8 cellular contexts compared by ENCODE assay signal in the genomic region with DNA sequence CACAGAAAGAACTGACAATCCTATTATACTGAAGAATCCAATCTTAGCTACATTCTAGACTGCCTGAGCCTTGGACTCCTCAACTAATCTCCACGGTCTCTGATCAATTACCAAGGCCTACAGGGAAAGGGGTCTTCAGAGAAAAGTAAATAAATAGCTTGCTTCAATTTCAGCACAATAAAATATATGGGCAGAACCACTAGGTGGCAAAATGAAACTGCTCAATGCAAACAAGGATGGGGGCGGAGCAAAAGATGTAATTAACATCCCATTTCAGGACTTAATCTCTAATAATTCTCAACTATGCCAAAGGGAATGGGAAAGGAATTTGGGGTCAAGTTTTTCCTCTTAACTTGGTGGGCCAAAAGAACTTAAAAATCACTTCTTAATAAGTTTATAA.
A peak's percentile ranks its signal among the peaks of the same experiment; 100 is the strongest.
DNase-seq lines count a peak whose midpoint lies in the region; ATAC-seq and TF ChIP-seq lines count a peak whose summit lies in the region.

No MANE protein-coding gene starts in this region.

- no peaks in the 10 kb centered on the region for H3K27me3 Mint-ChIP-seq in brain

- H4K20me1 ChIP-seq in DND-41 (ENCODE audit: insufficient read depth, low read length), result no peaks in the 10 kb centered on the region

- H2AFZ ChIP-seq in DND-41 (ENCODE audit: low read depth, low read length), result no peak overlapping the region

- no peaks in the 10 kb centered on the region for H3K79me2 ChIP-seq in DND-41 (ENCODE audit: insufficient read depth, low read length)

- no peak overlapping the region for H3K4me3 Mint-ChIP-seq in brain

- H3K27ac ChIP-seq in DND-41 (ENCODE audit: low read length) (no peak overlapping the region), right lobe of liver (no peak overlapping the region)

- peak overlapping the region in 4 of 5 experiments; percentile 14 to 57 (median 35) for H3K27ac Mint-ChIP-seq in brain

- peak; percentile 63 for TF ChIP-seq CTCF in DND-41 (IDR thresholded peaks at IDR 0.05; ENCODE audit: borderline replicate concordance, extremely low read depth, low read length, poor library complexity, severe bottlenecking)
- peak; percentile 63 for TF ChIP-seq CTCF in brain (conservative IDR thresholded peaks at IDR 0.05)
- peak; percentile 39 to 45 (median 41) for TF ChIP-seq CTCF in right lobe of liver (IDR thresholded peaks at IDR 0.05)

- H3K4me1 ChIP-seq in DND-41 (ENCODE audit: insufficient read depth, low read length), result no peaks in the 10 kb centered on the region
- no peaks in the 10 kb centered on the region for H3K4me1 ChIP-seq in right lobe of liver

- peaks cover 36% of the 10 kb centered on the region for H3K36me3 ChIP-seq in DND-41 (ENCODE audit: insufficient read depth, low read length)
- no peaks in the 10 kb centered on the region for H3K36me3 ChIP-seq in right lobe of liver

- H3K36me3 Mint-ChIP-seq in brain, result peaks cover 11% of the 10 kb centered on the region

- no peak overlapping the region for H3K4me3 ChIP-seq in DND-41 (ENCODE audit: low read depth in 1 of 2, low read length in 2 of 2)
- no peak overlapping the region for H3K4me3 ChIP-seq in right lobe of liver

- H3K9me3 Mint-ChIP-seq in brain, result peaks cover 0 to 18% (median 13%) of the 10 kb centered on the region in 5 experiments

- no peak overlapping the region for H3K9ac ChIP-seq in DND-41 (ENCODE audit: low read depth, low read length)

- H3K27me3 ChIP-seq in DND-41 (ENCODE audit: insufficient read depth, low read length, poor library complexity) (no peaks in the 10 kb centered on the region), right lobe of liver (no peaks in the 10 kb centered on the region)

- WGBS in right lobe of liver (ENCODE audit: insufficient coverage, low coverage, low lambda C conversion rate, missing lambda C conversion rate), result 29% methylated on average over 2 of the region's 2 CpGs

- H3K4me1 Mint-ChIP-seq in brain, result peaks cover 28% of the 10 kb centered on the region

- intact Hi-C loops in right lobe of liver (cut with DNase I), result no loop called here

- H3K9me3 ChIP-seq in DND-41 (ENCODE audit: insufficient read depth, low read length, severe bottlenecking) (no peaks in the 10 kb centered on the region), right lobe of liver (no peaks in the 10 kb centered on the region)

- DNase-seq in ACHN, result peak; percentile 37
- DNase-seq in DND-41, result peak; percentile 31
- peak; percentile 12 for DNase-seq in NCI-H446 treated with DMSO at 0.1 percent for 48 hours (lab: John Stamatoyannopoulos, UW)
- DNase-seq in right lobe of liver, result no peak
- no peak for DNase-seq in MV-4-11 (lab: John Stamatoyannopoulos, UW)

- ATAC-seq in DND-41 (ENCODE audit: insufficient read depth, low read depth) (peak; percentile 63), right lobe of liver (peak in 3 of 4 donors; percentile 42 to 55 (median 43)), HG03108 (IDR thresholded peaks at IDR 0.05; ENCODE audit: unreplicated experiment) (no peak), HG02759 (IDR thresholded peaks at IDR 0.05; ENCODE audit: unreplicated experiment) (no peak)

- H3K4me2 ChIP-seq in DND-41 (ENCODE audit: insufficient read depth, low read length), result no peak overlapping the region

- TF ChIP-seq POLR2A in right lobe of liver (IDR thresholded peaks at IDR 0.05), result no peak

- in situ Hi-C loops in ACHN (cut with HindIII; ENCODE audit: low pct_ligation_motif_present, low pct_unique_long_range_greater_than_20kb, low sequenced_read_pairs), result no loop called here

Comparison
In these comparisons a context has a peak if more than half of its experiments do, and no peak if none do; other contexts are left out.
1. DNase-seq: peak in ACHN (single experiment), DND-41 (single experiment) and NCI-H446 treated with DMSO at 0.1 percent for 48 hours (single experiment); none in right lobe of liver (0 of 3) and MV-4-11 (single experiment).
2. ATAC-seq: peak in DND-41 (single experiment) and right lobe of liver (3 of 4); none in HG03108 (single experiment) and HG02759 (single experiment).
3. Peak in every context shown above with its lines, with median percentiles within 50 percentile points of each other: CTCF ChIP-seq.